In genomic region chr15:48331796-48332641, GRCh38 we compare ENCODE assay signal across 8 cellular contexts. TPM values are rescaled to one million over a fixed set of nuclear protein-coding genes. Genes with fewer than 3 reads are reported as not detected.
DNase-seq lines count a peak whose midpoint lies in the region; ATAC-seq and FAIRE-seq lines count a peak whose summit lies in the region.

No MANE protein-coding gene starts in this region.

- peak; percentile 50 for ATAC-seq in GM21390 (IDR thresholded peaks at IDR 0.05; ENCODE audit: unreplicated experiment)

- peak overlapping the region; percentile 82 for H3K27ac ChIP-seq in temporal lobe (ENCODE audit: low read depth, low read length)

- DNase-seq in DMS114 treated with DMSO at 0.1 percent for 48 hours (lab: John Stamatoyannopoulos, UW; ENCODE audit: unreplicated experiment) = peak; percentile 53
- peak in 71 of 76 experiments; percentile 25 to 91 (median 73) for DNase-seq in HUDEP-2 (lab: John Stamatoyannopoulos, UW; ENCODE audit: unreplicated experiment in 76 of 76)
- DNase-seq in RPMI7951 (ENCODE audit: low read depth) = peak; percentile 77
- DNase-seq in activated gamma-delta T cell (lab: John Stamatoyannopoulos, UW) = peak; percentile 36
- peak; percentile 79 to 84 for DNase-seq in frontal cortex (ENCODE audit: low spot score in 2 of 2)
- peak in 53 of 56 donors; percentile 27 to 88 (median 74) for DNase-seq in nucleus accumbens (lab: John Stamatoyannopoulos, UW)

- FAIRE-seq in frontal cortex (lab: Jason Lieb, UNC) = no peak

RNA-seq across cellular contexts. Expression of gene DUT, which starts 0.8 kb away (rescaled TPM):
- 139 and 142 TPM in 2 replicates for total RNA-seq in RPMI7951 (2014; rRNA removed; shearing (Covaris generic))
- 62.8 TPM for total RNA-seq in frontal cortex
- 47.5 TPM for total RNA-seq in temporal lobe

Comparison
In these comparisons a context has a peak if more than half of its experiments do, and no peak if none do; other contexts are left out.
1. Peak in every context shown above with its lines: DNase-seq, ATAC-seq and H3K27ac ChIP-seq.